In the genomic region with DNA sequence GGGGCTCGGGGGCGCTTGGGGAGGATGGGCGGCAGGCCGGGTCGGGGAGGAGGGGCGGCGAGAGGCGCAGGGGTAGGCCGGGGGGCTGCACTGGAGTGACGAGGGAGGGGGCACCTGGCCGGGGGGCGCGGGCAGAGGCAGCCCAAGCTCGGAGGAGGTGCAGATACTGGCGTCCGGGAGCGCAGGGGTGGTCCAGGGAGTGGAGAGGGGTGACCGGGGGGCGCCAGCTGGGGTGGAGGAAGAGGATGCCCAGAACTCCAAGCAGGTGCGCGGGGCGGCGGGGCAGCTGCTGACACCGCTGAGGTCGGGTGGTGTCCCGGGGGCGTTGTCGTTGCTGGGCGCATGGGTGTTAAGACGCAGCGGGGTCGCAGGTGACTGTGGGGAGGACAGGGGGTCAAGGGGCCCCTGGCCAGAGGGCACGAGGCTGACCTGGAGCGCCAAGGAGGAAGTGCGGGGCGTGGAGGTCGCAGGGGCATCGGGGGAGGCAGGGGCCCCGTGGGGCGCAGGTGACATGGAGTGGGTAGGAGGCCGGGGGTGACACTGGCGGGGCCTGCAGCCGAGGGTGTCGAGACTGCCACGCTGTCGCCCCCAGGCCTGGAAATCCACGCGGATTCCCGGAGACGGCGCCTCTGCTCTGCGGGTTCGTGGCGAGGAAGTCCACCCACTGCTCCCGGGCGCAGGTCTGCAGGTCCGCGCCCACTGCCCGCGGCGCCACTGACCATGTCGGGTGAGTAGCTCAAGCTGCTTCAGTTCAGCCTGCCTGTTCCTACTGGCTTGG, we compare ENCODE assay signal across 10 cellular contexts. TPM values are rescaled to one million over a fixed set of nuclear protein-coding genes. Genes with fewer than 3 reads are reported as not detected.
DNase-seq lines count a peak whose midpoint lies in the region; ATAC-seq and TF ChIP-seq lines count a peak whose summit lies in the region.
"Had no signal": no experiment of that assay in that cellular context is flagged by ENCODE, and none has a peak within 500 bp of the region (broad histone marks: within the 10 kb centered on the region; RNA-seq: fewer than 3 reads in every experiment).

No MANE protein-coding gene starts in this region.

- no peak overlapping the region for H2AK9ac ChIP-seq in IMR-90 (replicated peaks; ENCODE audit: low read depth, low read length, poor library complexity)

- POLR2A ChIA-PET in IMR-90 (lab: Charles Lee; ENCODE audit: unreplicated experiment): no interaction called here
- POLR2A ChIA-PET in CD8-positive, alpha-beta memory T cell (lab: Charles Lee): no interaction called here

- H3K14ac ChIP-seq in IMR-90 (replicated peaks; ENCODE audit: low read depth, low read length): no peak overlapping the region

- H3K4me3 ChIP-seq in IMR-90 (ENCODE audit: insufficient read depth, low read depth, low read length): peak overlapping the region; percentile 48
- H3K4me3 ChIP-seq in coronary artery: peak overlapping the region; percentile 70
- no peak overlapping the region for H3K4me3 ChIP-seq in mesendoderm (ENCODE audit: low read length)
- H3K4me3 ChIP-seq in tibial artery: peak overlapping the region; percentile 38 to 49
- H3K4me3 ChIP-seq in CD8-positive, alpha-beta memory T cell (ENCODE audit: low read length): no peak overlapping the region

- no peak overlapping the region for H2BK5ac ChIP-seq in IMR-90 (ENCODE audit: low read depth, low read length, poor library complexity, severe bottlenecking)
- no peak overlapping the region for H2BK5ac ChIP-seq in mesendoderm (ENCODE audit: low read length)

- no peaks in the 10 kb centered on the region for H3K36me3 Mint-ChIP-seq in CD8-positive, alpha-beta memory T cell

- H4K20me1 ChIP-seq in IMR-90 (ENCODE audit: insufficient read depth, low read length): no peaks in the 10 kb centered on the region

- H2BK15ac ChIP-seq in IMR-90 (ENCODE audit: low read depth, low read length) (no peak overlapping the region), mesendoderm (replicated peaks; ENCODE audit: low read depth) (no peak overlapping the region)

- H3K79me2 ChIP-seq in mesendoderm (ENCODE audit: control insufficient read depth, insufficient read depth, low read length): peaks cover 6% of the 10 kb centered on the region

- peaks cover 0 to 4% (median 0%) of the 10 kb centered on the region in 5 donors for H3K9me3 Mint-ChIP-seq in CD8-positive, alpha-beta memory T cell

- CTCF ChIA-PET in IMR-90 (lab: Yijun Ruan, JAX): no interaction called here
- CTCF ChIA-PET in CD8-positive, alpha-beta memory T cell (lab: Charles Lee): no interaction called here

- no peak overlapping the region for H3K27ac Mint-ChIP-seq in CD8-positive, alpha-beta memory T cell

- no peak overlapping the region for H2AK5ac ChIP-seq in IMR-90 (ENCODE audit: low read depth, low read length)
- no peak overlapping the region for H2AK5ac ChIP-seq in mesendoderm (ENCODE audit: low read length)

- H4K5ac ChIP-seq in IMR-90 (ENCODE audit: low read depth, low read length) (no peak overlapping the region), mesendoderm (ENCODE audit: low read length) (no peak overlapping the region)

- 15% methylated on average over 40 of the region's 62 CpGs; no CpG with 5 or more reads in 1 of the 2 experiments for WGBS in IMR-90 (ENCODE audit: extremely low coverage in 2 of 2, insufficient read length in 1 of 2), 2 experiments
- no CpG with 5 or more reads among the region's 62 CpGs for WGBS in mesendoderm (ENCODE audit: extremely low coverage, insufficient coverage, low lambda C conversion rate)

- ATAC-seq in IMR-90 (ENCODE audit: low read depth): no peak
- no peak for ATAC-seq in GM21515 (IDR thresholded peaks at IDR 0.05; ENCODE audit: unreplicated experiment)
- ATAC-seq in HG02840 (IDR thresholded peaks at IDR 0.05; ENCODE audit: low FRiP score, unreplicated experiment): no peak
- ATAC-seq: HCT116 had no signal

- H3K4me1 ChIP-seq in IMR-90 (ENCODE audit: control insufficient read depth, insufficient read depth, low read length): no peaks in the 10 kb centered on the region; the same call in 1 of the 2 replicates
- no peaks in the 10 kb centered on the region for H3K4me1 ChIP-seq in mesendoderm (ENCODE audit: control insufficient read depth, low read depth, low read length)
- H3K4me1 ChIP-seq in tibial artery: peaks cover 0 to 15% (median 10%) of the 10 kb centered on the region in 4 donors
- H3K4me1 ChIP-seq in CD8-positive, alpha-beta memory T cell (ENCODE audit: insufficient read depth, low read length): no peaks in the 10 kb centered on the region

- H3K9ac ChIP-seq in IMR-90 (ENCODE audit: low read depth, low read length) (peak overlapping the region; percentile 18), mesendoderm (ENCODE audit: low read length) (peak overlapping the region; percentile 71)

- H3K4me2 ChIP-seq in IMR-90 (ENCODE audit: low read depth, low read length): peak overlapping the region; percentile 36; the same call in 1 of the 2 replicates
- peak overlapping the region; percentile 18 for H3K4me2 ChIP-seq in mesendoderm (ENCODE audit: low read length)

- no peak overlapping the region for H3K23ac ChIP-seq in IMR-90 (ENCODE audit: low read depth, low read length)
- H3K23ac ChIP-seq in mesendoderm (ENCODE audit: low read length): no peak overlapping the region

- no peak for TF ChIP-seq CTCF in IMR-90 (conservative IDR thresholded peaks at IDR 0.05; ENCODE audit: low read depth, low read length)
- TF ChIP-seq CTCF in coronary artery (IDR thresholded peaks at IDR 0.05): no peak
- TF ChIP-seq CTCF in tibial artery (IDR thresholded peaks at IDR 0.05): no peak

- H3K4me1 Mint-ChIP-seq in CD8-positive, alpha-beta memory T cell: no peaks in the 10 kb centered on the region

- H2AFZ ChIP-seq in IMR-90 (replicated peaks; ENCODE audit: low read length, poor library complexity): no peak overlapping the region

- in situ Hi-C loops in IMR-90 (cut with MboI; ENCODE audit: low sequenced_read_pairs): loop anchor here (10.0 kb wide), 1 partner anchor 1185 kb away; no protein-coding TSS in a partner anchor

- no peak overlapping the region for H3K18ac ChIP-seq in IMR-90 (ENCODE audit: low read depth, low read length)
- peak overlapping the region; percentile 94 for H3K18ac ChIP-seq in mesendoderm (ENCODE audit: low read length)

- no peak overlapping the region for H3K56ac ChIP-seq in IMR-90 (ENCODE audit: extremely low read depth, insufficient read depth, low read length)
- peak overlapping the region; percentile 82 for H3K56ac ChIP-seq in mesendoderm (ENCODE audit: low read length)

- dilution Hi-C loops in IMR-90 (cut with HindIII; ENCODE audit: low sequenced_read_pairs, unreplicated experiment): no loop called here

- H3K4me3 Mint-ChIP-seq in CD8-positive, alpha-beta memory T cell: no peak overlapping the region

- no peak overlapping the region for H2BK20ac ChIP-seq in IMR-90 (ENCODE audit: low read depth, low read length)

- H3K9me3 ChIP-seq in IMR-90 (ENCODE audit: control insufficient read depth, insufficient read depth, low read length) (no peaks in the 10 kb centered on the region), tibial artery (no peaks in the 10 kb centered on the region)
- H3K9me3 ChIP-seq in CD8-positive, alpha-beta memory T cell (ENCODE audit: low read length): no peaks in the 10 kb centered on the region

- H3K27me3 Mint-ChIP-seq in CD8-positive, alpha-beta memory T cell: peaks cover 22 to 25% of the 10 kb centered on the region in 2 donors

- H3K27me3 ChIP-seq in IMR-90 (ENCODE audit: control insufficient read depth, insufficient read depth, low read length): no peaks in the 10 kb centered on the region
- H3K27me3 ChIP-seq in mesendoderm (ENCODE audit: insufficient read depth, low read length, poor library complexity): no peaks in the 10 kb centered on the region
- peaks cover 0 to 5% of the 10 kb centered on the region in 2 donors for H3K27me3 ChIP-seq in tibial artery
- H3K27me3 ChIP-seq in CD8-positive, alpha-beta memory T cell (ENCODE audit: insufficient read depth, low read length, poor library complexity, severe bottlenecking): no peaks in the 10 kb centered on the region

- no peak for TF ChIP-seq POLR2A in IMR-90 (IDR thresholded peaks at IDR 0.05; ENCODE audit: low read depth, low read length)

- TF ChIP-seq RAD21 in IMR-90 (IDR thresholded peaks at IDR 0.05; ENCODE audit: low read length): no peak

- H3K9me1 ChIP-seq in IMR-90 (ENCODE audit: insufficient read depth, low read length): no peaks in the 10 kb centered on the region

- intact Hi-C loops in IMR-90 (cut with micrococcal nuclease): no loop called here
- intact Hi-C loops in tibial artery (cut with DNase I; ENCODE audit: low total_unique reads): no loop called here

- H3K79me1 ChIP-seq in IMR-90 (ENCODE audit: low read depth in 1 of 2, low read length in 2 of 2) (no peaks in the 10 kb centered on the region), mesendoderm (ENCODE audit: low read length) (no peaks in the 10 kb centered on the region)

- H3K4ac ChIP-seq in IMR-90 (ENCODE audit: low read depth, low read length) (no peak overlapping the region), mesendoderm (ENCODE audit: low read depth, low read length) (no peak overlapping the region)

- no peak overlapping the region for H4K91ac ChIP-seq in IMR-90 (ENCODE audit: insufficient read depth, low read depth, low read length)

- DNase-seq in IMR-90 (no peak), coronary artery (ENCODE audit: low spot score) (no peak), mesendoderm (no peak), tibial artery (no peak)
- no peak for DNase-seq in CD8-positive, alpha-beta memory T cell
- DNase-seq: activated CD8-positive, alpha-beta memory T cell treated with anti-CD3 and anti-CD28 coated beads for 24 hours; SW 1271 had no signal

- H3K27ac ChIP-seq in IMR-90 (ENCODE audit: insufficient read depth, low read length): no peak overlapping the region; the same call in 1 of the 2 replicates
- no peak overlapping the region for H3K27ac ChIP-seq in coronary artery
- no peak overlapping the region for H3K27ac ChIP-seq in mesendoderm (ENCODE audit: low read depth, low read length)
- H3K27ac ChIP-seq in tibial artery: no peak overlapping the region
- no peak overlapping the region for H3K27ac ChIP-seq in CD8-positive, alpha-beta memory T cell (ENCODE audit: low read depth, low read length)

- H4K8ac ChIP-seq in IMR-90 (ENCODE audit: low read depth in 2 of 2, low read length in 2 of 2) (no peak overlapping the region), mesendoderm (ENCODE audit: low read depth, low read length) (no peak overlapping the region)

- H2BK120ac ChIP-seq in IMR-90 (ENCODE audit: low read depth, low read length) (no peak overlapping the region), mesendoderm (ENCODE audit: low read depth, low read length) (no peak overlapping the region)

- no TSS peak for BruUV-seq in IMR-90 (replicated peaks; lab: Mats Ljungman, UMichigan)

- H3K36me3 ChIP-seq in IMR-90 (ENCODE audit: control insufficient read depth, insufficient read depth, low read length) (peaks cover 4% of the 10 kb centered on the region; the same call in 1 of the 2 replicates), mesendoderm (ENCODE audit: control insufficient read depth, insufficient read depth, low read length) (no peaks in the 10 kb centered on the region), tibial artery (no peaks in the 10 kb centered on the region)
- H3K36me3 ChIP-seq in CD8-positive, alpha-beta memory T cell (ENCODE audit: insufficient read depth, low read length): no peaks in the 10 kb centered on the region

RNA-seq across cellular contexts. Expression of gene GYG2, which starts 0.9 kb away (rescaled TPM):
- 9.2 and 13.1 TPM in 2 replicates for total RNA-seq in IMR-90 (2012; rRNA removed)
- 8.2 and 9.6 TPM in 2 replicates for polyA plus RNA-seq in IMR-90 (2012; rRNA removed)
- polyA plus RNA-seq in IMR-90 (2012; cell fraction: cytosol; rRNA removed): 9.0 and 10.4 TPM in 2 replicates
- 5.2 and 6.8 TPM in 2 replicates for polyA plus RNA-seq in IMR-90 (2012; cell fraction: nucleus; rRNA removed; ENCODE audit: low replicate concordance)
- polyA plus RNA-seq in mesendoderm (2013, experiment 1 of 2): 44.8 TPM
- 47.1 TPM for polyA plus RNA-seq in mesendoderm (2013, experiment 2 of 2)
- not detected for total RNA-seq in CD8-positive, alpha-beta memory T cell
- polyA plus RNA-seq in CD8-positive, alpha-beta memory T cell: not detected

Comparison
In these comparisons a context has a peak if more than half of its experiments do, and no peak if none do; other contexts are left out.
1. H3K4me3 ChIP-seq: peak in IMR-90 (single experiment), coronary artery (single experiment) and tibial artery (2 of 2); none in mesendoderm (single experiment) and CD8-positive, alpha-beta memory T cell (single experiment).
2. RNA of gene GYG2, which starts 0.9 kb away (total RNA-seq): 9.2 to 13.1 TPM in IMR-90; not detected in CD8-positive, alpha-beta memory T cell; every median in the first group is over 10 times any median in the second.